Comparison of ENCODE assay signal across 13 cellular contexts in genomic region chr11:125609545-125609944, GRCh38. TPM values are rescaled to one million over a fixed set of nuclear protein-coding genes. Genes with fewer than 3 reads are reported as not detected.
DNase-seq lines count a peak whose midpoint lies in the region; ATAC-seq, FAIRE-seq and TF ChIP-seq lines count a peak whose summit lies in the region.
"Had no signal": no experiment of that assay in that cellular context is flagged by ENCODE, and none has a peak within 500 bp of the region (broad histone marks: within the 10 kb centered on the region; RNA-seq: fewer than 3 reads in every experiment).

No MANE protein-coding gene starts in this region.

- H3K27me3 Mint-ChIP-seq in MCF 10A (ENCODE audit: insufficient read depth, unreplicated experiment) = no peaks in the 10 kb centered on the region
- H3K27me3 Mint-ChIP-seq: CD4-positive, CD25-positive, alpha-beta regulatory T cell had no signal

- H3K4me1 ChIP-seq in mammary epithelial cell (ENCODE audit: insufficient read depth, low read length) (no peaks in the 10 kb centered on the region), GM12878 (ENCODE audit: control insufficient read depth, insufficient read depth, low read length) (no peaks in the 10 kb centered on the region), right lobe of liver (no peaks in the 10 kb centered on the region)
- H3K4me1 ChIP-seq: BLaER1 treated with 17β-estradiol and CSF1 and Interleukin-3, amounts not matched to agents 10 nM and 100 nM had no signal

- RAD21 ChIA-PET in GM12878 (lab: Charles Lee; ENCODE audit: unreplicated experiment) = no interaction called here

- SMC1A ChIA-PET in GM12878 (lab: Charles Lee; ENCODE audit: uncharacterized antibody, unreplicated experiment) = no interaction called here

- H2AFZ ChIP-seq in mammary epithelial cell (ENCODE audit: low read depth, low read length) = no peak overlapping the region
- H2AFZ ChIP-seq in GM12878 (ENCODE audit: control insufficient read depth, low read depth, low read length) = no peak overlapping the region
- H2AFZ ChIP-seq: GM23248 had no signal

- TF ChIP-seq EP300 in GM12878 (IDR thresholded peaks at IDR 0.05; ENCODE audit: borderline replicate concordance in 1 of 2, control insufficient read depth in 1 of 2, low read depth in 2 of 2, low read length in 2 of 2) = no peak

- H3K9ac ChIP-seq in mammary epithelial cell (ENCODE audit: insufficient read depth, low read length) = no peak overlapping the region
- no peak overlapping the region for H3K9ac ChIP-seq in GM12878 (ENCODE audit: control insufficient read depth, insufficient read depth, low read length)
- H3K9ac ChIP-seq: BLaER1 treated with 17β-estradiol and CSF1 and Interleukin-3, amounts not matched to agents 10 nM and 100 nM; GM23248 had no signal

- no peak for TF ChIP-seq POLR2A in GM12878 (IDR thresholded peaks at IDR 0.05; ENCODE audit: low read depth, low read length)
- no peak for TF ChIP-seq POLR2A in right lobe of liver (IDR thresholded peaks at IDR 0.05)

- POLR2A ChIA-PET in MCF 10A (lab: Yijun Ruan, JAX) = interaction anchor here (2.8 kb wide), 1 partner anchor 12 kb away, joined by 6 read pairs; no protein-coding TSS in a partner anchor
- POLR2A ChIA-PET in GM12878 (lab: Charles Lee) = no interaction called here

- no peak overlapping the region for H3K4me3 ChIP-seq in mammary epithelial cell (replicated peaks in 1 of 3; ENCODE audit: insufficient read depth in 1 of 3, low read depth in 2 of 3, low read length in 3 of 3)
- no peak overlapping the region for H3K4me3 ChIP-seq in GM12878
- H3K4me3 ChIP-seq in right lobe of liver = no peak overlapping the region
- H3K4me3 ChIP-seq: BLaER1 treated with 17β-estradiol and CSF1 and Interleukin-3, amounts not matched to agents 10 nM and 100 nM; GM23248 had no signal

- peak overlapping the region; percentile 49 for H3K27ac Mint-ChIP-seq in MCF 10A (ENCODE audit: low read depth, unreplicated experiment)
- H3K27ac Mint-ChIP-seq: CD4-positive, CD25-positive, alpha-beta regulatory T cell had no signal

- in situ Hi-C loops in mammary epithelial cell (cut with MboI; ENCODE audit: low sequenced_read_pairs in 2 of 2) = no loop called here
- in situ Hi-C loops in GM12878 (cut with MboI) = no loop called here

- TF ChIP-seq RAD21 in GM12878 (IDR thresholded peaks at IDR 0.05; ENCODE audit: insufficient read depth, low read depth, low read length) = no peak

- H3K9me3 Mint-ChIP-seq in MCF 10A (ENCODE audit: unreplicated experiment) = no peaks in the 10 kb centered on the region
- H3K9me3 Mint-ChIP-seq: CD4-positive, CD25-positive, alpha-beta regulatory T cell had no signal

- WGBS in mammary epithelial cell (ENCODE audit: low coverage, missing lambda C conversion rate) = 80% methylated on average over 7 of the region's 7 CpGs
- 94% methylated on average over 7 of the region's 7 CpGs for WGBS in GM12878 (ENCODE audit: insufficient coverage, insufficient replicate concordance, low lambda C conversion rate, missing lambda C conversion rate)
- WGBS in right lobe of liver (ENCODE audit: insufficient coverage, low coverage, low lambda C conversion rate, missing lambda C conversion rate) = 15% methylated on average over 6 of the region's 7 CpGs

- intact Hi-C loops in MCF 10A (cut with micrococcal nuclease) = no loop called here
- intact Hi-C loops in mammary epithelial cell (cut with micrococcal nuclease) = no loop called here
- intact Hi-C loops in GM12878 (cut with micrococcal nuclease; ENCODE audit: unreplicated experiment) = no loop called here
- intact Hi-C loops in right lobe of liver (cut with DNase I) = no loop called here

- ATAC-seq in GM12878 (no peak), right lobe of liver (peak in 3 of 4 donors; percentile 23 to 54 (median 33)), HG02870 (IDR thresholded peaks at IDR 0.05; ENCODE audit: unreplicated experiment) (no peak)

- H3K4me1 Mint-ChIP-seq in MCF 10A (ENCODE audit: insufficient read depth, unreplicated experiment) = no peaks in the 10 kb centered on the region

- FAIRE-seq in GM12878 (lab: Jason Lieb, UNC) = no peak
- FAIRE-seq: GM18507, H54 had no signal

- dilution Hi-C loops in mammary epithelial cell (cut with HindIII; ENCODE audit: low sequenced_read_pairs) = no loop called here

- H3K27me3 ChIP-seq in mammary epithelial cell (ENCODE audit: insufficient read depth, low read length) = no peaks in the 10 kb centered on the region
- no peaks in the 10 kb centered on the region for H3K27me3 ChIP-seq in GM12878 (replicated peaks in 1 of 2; ENCODE audit: control insufficient read depth in 2 of 2, insufficient read depth in 2 of 2, low read length in 1 of 2)
- no peaks in the 10 kb centered on the region for H3K27me3 ChIP-seq in right lobe of liver
- H3K27me3 ChIP-seq: BLaER1 treated with 17β-estradiol and CSF1 and Interleukin-3, amounts not matched to agents 10 nM and 100 nM had no signal

- BruUV-seq in MCF 10A (replicated peaks; lab: Mats Ljungman, UMichigan) (no TSS peak), mammary epithelial cell (replicated peaks; lab: Mats Ljungman, UMichigan) (no TSS peak), GM12878 (replicated peaks; lab: Mats Ljungman, UMichigan) (TSS peak; percentile 32)

- CTCF ChIA-PET in MCF 10A (lab: Yijun Ruan, JAX) (no interaction called here), mammary epithelial cell (lab: Charles Lee; ENCODE audit: low non-redundant PET) (no interaction called here), GM12878 (lab: Yijun Ruan, JAX) (no interaction called here)

- DNase-seq in MCF 10A (ENCODE audit: unreplicated experiment) = no peak
- DNase-seq in mammary epithelial cell = no peak
- DNase-seq in GM12878 (ENCODE audit: low read depth, low spot score) = no peak
- no peak for DNase-seq in right lobe of liver
- DNase-seq in stimulated activated CD4-positive, alpha-beta T cell treated with anti-CD3 and anti-CD28 coated beads, Interleukin-1b, Interleukin-23, amount 100 ng/mL, for 48 hours = no peak
- DNase-seq: ACHN; CD4-positive, CD25-positive, alpha-beta regulatory T cell; DMS53; GM23248 had no signal

- no peak overlapping the region for H3K4me3 Mint-ChIP-seq in MCF 10A (ENCODE audit: unreplicated experiment)
- H3K4me3 Mint-ChIP-seq: CD4-positive, CD25-positive, alpha-beta regulatory T cell had no signal

- no peaks in the 10 kb centered on the region for H4K20me1 ChIP-seq in mammary epithelial cell (ENCODE audit: insufficient read depth, low read length)
- no peaks in the 10 kb centered on the region for H4K20me1 ChIP-seq in GM12878 (ENCODE audit: control insufficient read depth, insufficient read depth)

- H3K9me3 ChIP-seq in mammary epithelial cell (replicated peaks; ENCODE audit: insufficient read depth, low read length) = no peaks in the 10 kb centered on the region
- no peaks in the 10 kb centered on the region for H3K9me3 ChIP-seq in GM12878 (replicated peaks; ENCODE audit: control insufficient read depth, insufficient read depth, low read length)
- H3K9me3 ChIP-seq in right lobe of liver = no peaks in the 10 kb centered on the region
- H3K9me3 ChIP-seq: BLaER1 treated with 17β-estradiol and CSF1 and Interleukin-3, amounts not matched to agents 10 nM and 100 nM had no signal

- H3K36me3 ChIP-seq in mammary epithelial cell (ENCODE audit: insufficient read depth, low read length) (peaks cover 70% of the 10 kb centered on the region), GM12878 (ENCODE audit: control insufficient read depth in 2 of 2, insufficient read depth in 2 of 2, low read length in 1 of 2) (peaks cover 12 to 56% of the 10 kb centered on the region in 2 experiments), right lobe of liver (peaks cover 6 to 99% (median 54%) of the 10 kb centered on the region in 4 donors)

- TF ChIP-seq CTCF in MCF 10A (IDR thresholded peaks at IDR 0.05; ENCODE audit: unreplicated experiment) (no peak), mammary epithelial cell (conservative IDR thresholded peaks at IDR 0.05 in 1 of 2, IDR thresholded peaks at IDR 0.05 in 1 of 2; ENCODE audit: extremely low read depth in 1 of 2, insufficient read depth in 1 of 2, low read depth in 1 of 2, low read length in 2 of 2) (no peak), GM12878 (IDR thresholded peaks at IDR 0.05 in 2 of 3, conservative IDR thresholded peaks at IDR 0.05 in 1 of 3; ENCODE audit: control insufficient read depth in 2 of 3, extremely low read depth in 1 of 3, insufficient read depth in 1 of 3, low read depth in 3 of 3, low read length in 3 of 3) (no peak), right lobe of liver (IDR thresholded peaks at IDR 0.05) (no peak)

- H3K79me2 ChIP-seq in mammary epithelial cell (ENCODE audit: insufficient read depth, low read length) (peaks cover 4% of the 10 kb centered on the region), GM12878 (ENCODE audit: control insufficient read depth, insufficient read depth, low read length) (no peaks in the 10 kb centered on the region)

- H3K36me3 Mint-ChIP-seq in MCF 10A (ENCODE audit: insufficient read depth, unreplicated experiment) = peaks cover 97% of the 10 kb centered on the region

- H3K4me2 ChIP-seq in mammary epithelial cell (ENCODE audit: insufficient read depth, low read depth, low read length) (no peak overlapping the region), GM12878 (ENCODE audit: control insufficient read depth, insufficient read depth) (no peak overlapping the region)
- H3K4me2 ChIP-seq: BLaER1 treated with 17β-estradiol and CSF1 and Interleukin-3, amounts not matched to agents 10 nM and 100 nM had no signal

- no peak overlapping the region for H3K27ac ChIP-seq in mammary epithelial cell (ENCODE audit: insufficient read depth, low read depth, low read length)
- H3K27ac ChIP-seq in GM12878 (ENCODE audit: control insufficient read depth, insufficient read depth) = no peak overlapping the region
- H3K27ac ChIP-seq in right lobe of liver = no peak overlapping the region
- H3K27ac ChIP-seq: BLaER1 treated with 17β-estradiol and CSF1 and Interleukin-3, amounts not matched to agents 10 nM and 100 nM; GM23248 had no signal

RNA-seq across cellular contexts. Expression of gene CHEK1, which starts 15.4 kb away (rescaled TPM):
- 23.7 and 33.3 TPM in 2 replicates for total RNA-seq in MCF 10A (2022)
- total RNA-seq in mammary epithelial cell = 10 to 100 TPM; 24.2 to 58.3 TPM
- 31.0 TPM for polyA plus RNA-seq in mammary epithelial cell
- 42.4 TPM for polyA minus RNA-seq in mammary epithelial cell
- 52.5 and 58.9 TPM in 2 replicates for total RNA-seq in GM12878 (2013; cell fraction: nucleolus; rRNA removed)
- total RNA-seq in GM12878 (2014; rRNA removed) = 53.7 and 59.6 TPM in 2 replicates
- total RNA-seq in GM12878 (2014; rRNA removed; fragmentation: Illumina TruSeq; extraction: Trizol) = 66.1 and 66.8 TPM in 2 replicates
- 67.1 and 68.2 TPM in 2 replicates for total RNA-seq in GM12878 (2021)
- 15.9 TPM for polyA plus RNA-seq in GM12878 (2011; ENCODE audit: low read depth)
- polyA plus RNA-seq in GM12878 (2011; rRNA removed) = 65.0 and 99.2 TPM in 2 replicates
- 26.8 and 27.8 TPM in 2 replicates for polyA plus RNA-seq in GM12878 (2011; cell fraction: cytosol; rRNA removed)
- 21.8 and 24.9 TPM in 2 replicates for polyA plus RNA-seq in GM12878 (2011; cell fraction: nucleus; rRNA removed)
- polyA plus RNA-seq in GM12878 (2012) = 22.8 and 30.9 TPM in 2 replicates
- polyA plus RNA-seq in GM12878 (2014; fragmentation: Illumina TruSeq; extraction: Trizol) = 72.9 and 75.5 TPM in 2 replicates
- polyA plus RNA-seq in GM12878 (2014; fragmentation: Nextera tagmentation; extraction: Ambion mirVana) = 10 to 100 TPM; 47.0 to 52.5 TPM
- 42.1 and 43.8 TPM in 2 replicates for polyA plus RNA-seq in GM12878 (2014; rRNA removed)
- 10 to 100 TPM; 66.2 to 68.6 TPM for polyA plus RNA-seq in GM12878 (2016; fragmentation: Nextera tagmentation; extraction: Ambion mirVana)
- 32.4 and 37.7 TPM in 2 replicates for polyA minus RNA-seq in GM12878 (2011; rRNA and poly(A)+ RNA removed)
- polyA minus RNA-seq in GM12878 (2011; cell fraction: cytosol; rRNA and poly(A)+ RNA removed) = 17.0 and 21.0 TPM in 2 replicates
- 34.2 and 51.4 TPM in 2 replicates for polyA minus RNA-seq in GM12878 (2011; cell fraction: nucleus; rRNA and poly(A)+ RNA removed)
- 1 to 10 TPM in 4 of 6 experiments, under 1 TPM in 2; 0.59 to 6.9 (median 1.7) TPM for total RNA-seq in right lobe of liver

RNA-seq across cellular contexts. Expression of gene STT3A, which starts 16.9 kb away (rescaled TPM):
- total RNA-seq in MCF 10A (2022) (293 and 414 TPM in 2 replicates), mammary epithelial cell (100 to 1,000 TPM; 172 to 179 TPM), GM12878 (2014; rRNA removed) (139 and 141 TPM in 2 replicates), GM12878 (2014; rRNA removed; fragmentation: Illumina TruSeq; extraction: Trizol) (92.0 and 94.7 TPM in 2 replicates), GM12878 (2021) (112 and 114 TPM in 2 replicates), right lobe of liver (100 to 1,000 TPM in 1 of 6 experiments, 10 to 100 TPM in 5; 73.3 to 108 (median 86.8) TPM)
- polyA plus RNA-seq in mammary epithelial cell (169 TPM), GM12878 (2011; rRNA removed) (152 and 188 TPM in 2 replicates), GM12878 (2014; fragmentation: Illumina TruSeq; extraction: Trizol) (124 and 151 TPM in 2 replicates), GM12878 (2014; fragmentation: Nextera tagmentation; extraction: Ambion mirVana) (100 to 1,000 TPM in 1 of 2 experiments, 10 to 100 TPM in 1; 82.9 to 103 TPM), GM12878 (2014; rRNA removed) (65.2 and 74.4 TPM in 2 replicates), GM12878 (2016; fragmentation: Nextera tagmentation; extraction: Ambion mirVana) (100 to 1,000 TPM; 193 to 202 TPM)
- polyA minus RNA-seq in mammary epithelial cell = 505 TPM
- 202 and 205 TPM in 2 replicates for total RNA-seq in GM12878 (2013; cell fraction: nucleolus; rRNA removed)
- 112 TPM for polyA plus RNA-seq in GM12878 (2011; ENCODE audit: low read depth)
- polyA plus RNA-seq in GM12878 (2011; cell fraction: cytosol; rRNA removed) = 162 and 232 TPM in 2 replicates
- 117 and 119 TPM in 2 replicates for polyA plus RNA-seq in GM12878 (2011; cell fraction: nucleus; rRNA removed)
- 108 and 128 TPM in 2 replicates for polyA plus RNA-seq in GM12878 (2012)
- polyA minus RNA-seq in GM12878 (2011; rRNA and poly(A)+ RNA removed) = 530 and 786 TPM in 2 replicates
- polyA minus RNA-seq in GM12878 (2011; cell fraction: cytosol; rRNA and poly(A)+ RNA removed) = 106 and 109 TPM in 2 replicates
- polyA minus RNA-seq in GM12878 (2011; cell fraction: nucleus; rRNA and poly(A)+ RNA removed) = 81.2 and 107 TPM in 2 replicates

RNA-seq across cellular contexts. Expression of gene EI24, which starts 40.3 kb away (rescaled TPM):
- total RNA-seq in MCF 10A (2022) (93.1 and 96.9 TPM in 2 replicates), mammary epithelial cell (100 to 1,000 TPM; 127 to 162 TPM), GM12878 (2014; rRNA removed) (76.1 and 86.5 TPM in 2 replicates), GM12878 (2014; rRNA removed; fragmentation: Illumina TruSeq; extraction: Trizol) (52.3 and 54.2 TPM in 2 replicates), GM12878 (2021) (54.5 and 57.2 TPM in 2 replicates), right lobe of liver (100 to 1,000 TPM in 5 of 6 experiments, 10 to 100 TPM in 1; 74.4 to 232 (median 113) TPM)
- polyA plus RNA-seq in mammary epithelial cell (266 TPM), GM12878 (2011; rRNA removed) (84.6 and 87.0 TPM in 2 replicates), GM12878 (2014; fragmentation: Illumina TruSeq; extraction: Trizol) (80.7 and 89.6 TPM in 2 replicates), GM12878 (2014; fragmentation: Nextera tagmentation; extraction: Ambion mirVana) (10 to 100 TPM; 20.3 to 32.8 TPM), GM12878 (2014; rRNA removed) (61.5 and 64.7 TPM in 2 replicates), GM12878 (2016; fragmentation: Nextera tagmentation; extraction: Ambion mirVana) (100 to 1,000 TPM; 122 to 127 TPM)
- 185 TPM for polyA minus RNA-seq in mammary epithelial cell
- 29.1 and 31.1 TPM in 2 replicates for total RNA-seq in GM12878 (2013; cell fraction: nucleolus; rRNA removed)
- polyA plus RNA-seq in GM12878 (2011; ENCODE audit: low read depth) = 31.3 TPM
- 66.8 and 83.4 TPM in 2 replicates for polyA plus RNA-seq in GM12878 (2011; cell fraction: cytosol; rRNA removed)
- 35.4 and 36.5 TPM in 2 replicates for polyA plus RNA-seq in GM12878 (2011; cell fraction: nucleus; rRNA removed)
- 29.4 and 37.7 TPM in 2 replicates for polyA plus RNA-seq in GM12878 (2012)
- 71.5 and 76.5 TPM in 2 replicates for polyA minus RNA-seq in GM12878 (2011; rRNA and poly(A)+ RNA removed)
- polyA minus RNA-seq in GM12878 (2011; cell fraction: cytosol; rRNA and poly(A)+ RNA removed) = 18.3 and 20.3 TPM in 2 replicates
- 8.3 and 15.2 TPM in 2 replicates for polyA minus RNA-seq in GM12878 (2011; cell fraction: nucleus; rRNA and poly(A)+ RNA removed)

Comparison
In these comparisons a context has a peak if more than half of its experiments do, and no peak if none do; other contexts are left out.
1. ATAC-seq: peak in right lobe of liver (3 of 4); none in GM12878 (single experiment) and HG02870 (single experiment).